ENCODE assay signal across 9 cellular contexts in genomic region chr1:110606784-110607662, GRCh38. TPM values are rescaled to one million over a fixed set of nuclear protein-coding genes. Genes with fewer than 3 reads are reported as not detected.
DNase-seq lines count a peak whose midpoint lies in the region; ATAC-seq, FAIRE-seq and TF ChIP-seq lines count a peak whose summit lies in the region.
"Had no signal": no experiment of that assay in that cellular context is flagged by ENCODE, and none has a peak within 500 bp of the region (broad histone marks: within the 10 kb centered on the region; RNA-seq: fewer than 3 reads in every experiment).

No MANE protein-coding gene starts in this region.

- WGBS in ectodermal cell, 2 experiments = 0 to 1% methylated on average over 93 of the region's 93 CpGs

- peaks cover 72% of the 10 kb centered on the region for H3K27me3 ChIP-seq in ectodermal cell (ENCODE audit: control insufficient read depth, insufficient read depth, low read length, poor library complexity, severe bottlenecking)
- H3K27me3 ChIP-seq in mucosa of stomach (ENCODE audit: control insufficient read depth, insufficient read depth, low read length) = peaks cover 65% of the 10 kb centered on the region

- H3K9me3 ChIP-seq in ectodermal cell (ENCODE audit: control insufficient read depth, low read length) (no peaks in the 10 kb centered on the region), mucosa of stomach (ENCODE audit: control insufficient read depth, low read length) (no peaks in the 10 kb centered on the region)

- ATAC-seq in HG02884 (IDR thresholded peaks at IDR 0.05; ENCODE audit: unreplicated experiment) = no peak

- FAIRE-seq in urothelium cell line (lab: Jason Lieb, UNC) (peak; percentile 73), D721Med (lab: Jason Lieb, UNC) (no peak)

- DNase-seq in DMS 273 treated with DMSO at 0.1 percent for 48 hours (lab: John Stamatoyannopoulos, UW) = peak; percentile 16
- peak; percentile 13 for DNase-seq in RPMI8226
- DNase-seq in urothelium cell line (ENCODE audit: low spot score) = peak; percentile 46
- no peak for DNase-seq in D721Med (ENCODE audit: insufficient read length, low spot score)
- DNase-seq in mucosa of gallbladder (ENCODE audit: low spot score) = no peak

- no peak overlapping the region for H3K27ac ChIP-seq in ectodermal cell (ENCODE audit: insufficient read depth, low read depth, low read length, poor library complexity, severe bottlenecking)
- H3K27ac ChIP-seq: epithelial cell of prostate had no signal

- peak overlapping the region; percentile 28 for H3K9ac ChIP-seq in mucosa of stomach (ENCODE audit: low read length)

- H3K4me1 ChIP-seq in ectodermal cell (ENCODE audit: control insufficient read depth, insufficient read depth, low read length) (peaks cover 10% of the 10 kb centered on the region), mucosa of stomach (ENCODE audit: control insufficient read depth, insufficient read depth, low read length) (peaks cover 12% of the 10 kb centered on the region)

- H3K36me3 ChIP-seq in ectodermal cell (ENCODE audit: control insufficient read depth, insufficient read depth, low read length) = no peaks in the 10 kb centered on the region
- H3K36me3 ChIP-seq in mucosa of stomach (ENCODE audit: control insufficient read depth, insufficient read depth, low read length) = no peaks in the 10 kb centered on the region

- no peak for TF ChIP-seq CTCF in D721Med (IDR thresholded peaks at IDR 0.05; ENCODE audit: insufficient read depth, missing control alignments)

- H3K4me3 ChIP-seq in ectodermal cell (ENCODE audit: insufficient read depth, low read depth, low read length) (peak overlapping the region; percentile 29), mucosa of stomach (ENCODE audit: low read length) (peak overlapping the region; percentile 14)

RNA-seq across cellular contexts. Expression of gene KCNA2, which starts 0.9 kb away (rescaled TPM):
- polyA plus RNA-seq in ectodermal cell (2013, experiment 1 of 4) = 0.80 TPM
- 0.98 TPM for polyA plus RNA-seq in ectodermal cell (2013, experiment 2 of 4)
- 0.69 TPM for polyA plus RNA-seq in ectodermal cell (2013, experiment 3 of 4)
- polyA plus RNA-seq in ectodermal cell (2013, experiment 4 of 4) = 1.9 TPM
- total RNA-seq in mucosa of gallbladder = 1.8 TPM

Comparison
In these comparisons a context has a peak if more than half of its experiments do, and no peak if none do; other contexts are left out.
1. DNase-seq: peak in DMS 273 treated with DMSO at 0.1 percent for 48 hours (single experiment), RPMI8226 (single experiment) and urothelium cell line (single experiment); none in D721Med (single experiment) and mucosa of gallbladder (single experiment).